ENCODE assay signal across 8 cellular contexts in genomic region chr12:46848792-46849191, GRCh38. TPM values are rescaled to one million over a fixed set of nuclear protein-coding genes. Genes with fewer than 3 reads are reported as not detected.
"Had no signal": no experiment of that assay in that cellular context is flagged by ENCODE, and none has a peak within 500 bp of the region (broad histone marks: within the 10 kb centered on the region; RNA-seq: fewer than 3 reads in every experiment).

No MANE protein-coding gene starts in this region.

RNA-seq across cellular contexts. Expression of gene SLC38A4, which starts 23.0 kb away (rescaled TPM):
- total RNA-seq: activated naive CD4-positive, alpha-beta T cell treated with anti-CD3 and anti-CD28 coated beads for 36 hours; activated naive CD4-positive, alpha-beta T cell treated with anti-CD3 and anti-CD28 coated beads, Interleukin-2, amount 50 U/mL, for 72 hours; activated naive CD8-positive, alpha-beta T cell treated with anti-CD3 and anti-CD28 coated beads for 36 hours; activated naive CD8-positive, alpha-beta T cell treated with anti-CD3 and anti-CD28 coated beads, Interleukin-2, amount 10 ng/mL, durations not matched to agents 7 days and 5 days; activated T-helper 1 cell treated with anti-CD3 and anti-CD28 coated beads, Interleukin-12 subunit alpha, Interleukin-12 subunit beta, Interleukin-2, Interleukin-4 antibody, amounts not matched to agents 30 ng/mL and 10 ng/mL and 1 ng/mL, durations not matched to agents 14 hours and 24 hours and 36 hours; activated T-helper 2 cell treated with anti-CD3 and anti-CD28 coated beads, Interferon-gamma antibody, Interleukin-2, Interleukin-4, amounts not matched to agents 10 μg/mL and 5 μg/mL and 100 μg/mL, durations not matched to agents 14 hours and 24 hours and 36 hours; ascending aorta; cardiac septum had no signal
